ENCODE assay signal across 8 cellular contexts in genomic region chr15:34987982-34988873, GRCh38. TPM values are rescaled to one million over a fixed set of nuclear protein-coding genes. Genes with fewer than 3 reads are reported as not detected.
DNase-seq lines count a peak whose midpoint lies in the region; ATAC-seq and TF ChIP-seq lines count a peak whose summit lies in the region.

TSS of gene ZNF770 (minus strand) at chr15:34988287. CDS start at chr15:34983434, 4,853 bp downstream.

- WGBS in adrenal gland, 4 donors = 0 to 1% (median 0%) methylated on average over 5 to 63 of the region's 63 CpGs
- 1% methylated on average over 63 of the region's 63 CpGs for WGBS in heart right ventricle, 2 donors

- H3K4me3 ChIP-seq in GM12875 (ENCODE audit: low read depth, low read length) (peak within 1 kb of the TSS; percentile 83), adrenal gland (peak within 1 kb of the TSS; percentile 63 to 98 (median 98)), heart right ventricle (peak within 1 kb of the TSS; percentile 54 to 98 (median 89)), upper lobe of right lung (peak within 1 kb of the TSS; percentile 90)

- intact Hi-C loops in adrenal gland (cut with DNase I) (no loop called here), heart right ventricle (cut with DNase I) (loop anchor here in 4 of 10 donors (1.0 to 2.0 kb wide), 2 partner anchors 19 kb away; partner anchors contain the start of gene AQR (in 4 of the 4)), upper lobe of right lung (cut with DNase I) (no loop called here)

- peaks cover 0 to under 1% of the 10 kb centered on the region in 2 donors for H3K36me3 ChIP-seq in adrenal gland (replicated peaks in 1 of 2)
- peaks cover 0 to 21% (median 1%) of the 10 kb centered on the region in 9 donors for H3K36me3 ChIP-seq in heart right ventricle
- H3K36me3 ChIP-seq in upper lobe of right lung = peaks cover 8% of the 10 kb centered on the region

- peaks cover 18% of the 10 kb centered on the region for H3K4me1 Mint-ChIP-seq in progenitor cell of endocrine pancreas (ENCODE audit: low read depth)

- H3K36me3 Mint-ChIP-seq in progenitor cell of endocrine pancreas (ENCODE audit: insufficient read depth) = peaks cover 6% of the 10 kb centered on the region

- ATAC-seq in HG02642 (IDR thresholded peaks at IDR 0.05; ENCODE audit: poor library complexity, unreplicated experiment) (peak; percentile 86), heart right ventricle (peak; percentile 92 to 97 (median 94)), upper lobe of right lung (peak; percentile 98)

- peak within 1 kb of the TSS; percentile 85 to 98 (median 95) for H3K27ac ChIP-seq in adrenal gland
- peak within 1 kb of the TSS; percentile 96 to 100 (median 98) for H3K27ac ChIP-seq in heart right ventricle
- H3K27ac ChIP-seq in upper lobe of right lung = peak within 1 kb of the TSS; percentile 99

- no peaks in the 10 kb centered on the region for H3K27me3 Mint-ChIP-seq in progenitor cell of endocrine pancreas

- peaks cover 21 to 39% of the 10 kb centered on the region in 2 donors for H3K4me1 ChIP-seq in adrenal gland (replicated peaks in 1 of 2)
- peaks cover 7 to 48% (median 40%) of the 10 kb centered on the region in 9 donors for H3K4me1 ChIP-seq in heart right ventricle
- H3K4me1 ChIP-seq in upper lobe of right lung = peaks cover 37% of the 10 kb centered on the region

- H3K27me3 ChIP-seq in adrenal gland (no peaks in the 10 kb centered on the region), heart right ventricle (no peaks in the 10 kb centered on the region), upper lobe of right lung (no peaks in the 10 kb centered on the region)

- peak within 1 kb of the TSS; percentile 99 for H3K27ac Mint-ChIP-seq in progenitor cell of endocrine pancreas

- DNase-seq in NCI-H1105 treated with DMSO at 0.1 percent for 48 hours (lab: John Stamatoyannopoulos, UW) = peak; percentile 49
- DNase-seq in T-helper 1 cell = peak; percentile 53 to 84 (median 76)
- peak; percentile 76 to 84 (median 81) for DNase-seq in adrenal gland
- DNase-seq in heart right ventricle = peak; percentile 78 to 81
- peak; percentile 80 for DNase-seq in progenitor cell of endocrine pancreas (ENCODE audit: low spot score, unreplicated experiment)
- peak; percentile 91 for DNase-seq in upper lobe of right lung

- H3K9me3 Mint-ChIP-seq in progenitor cell of endocrine pancreas (ENCODE audit: low read depth) = no peaks in the 10 kb centered on the region

- peak; percentile 77 to 83 for TF ChIP-seq POLR2A in adrenal gland (IDR thresholded peaks at IDR 0.05)

- TF ChIP-seq CTCF in GM12875 (IDR thresholded peaks at IDR 0.05; ENCODE audit: borderline replicate concordance, insufficient read depth, low read depth, low read length) (no peak), adrenal gland (IDR thresholded peaks at IDR 0.05) (peak in 1 of 6 experiments; percentile 23), heart right ventricle (IDR thresholded peaks at IDR 0.05) (peak in 1 of 9 donors; percentile 21), progenitor cell of endocrine pancreas (IDR thresholded peaks at IDR 0.05; ENCODE audit: unreplicated experiment) (no peak), upper lobe of right lung (IDR thresholded peaks at IDR 0.05) (no peak)

- H3K4me3 Mint-ChIP-seq in progenitor cell of endocrine pancreas (ENCODE audit: low read depth) = peak within 1 kb of the TSS; percentile 95

- H3K9me3 ChIP-seq in adrenal gland (replicated peaks in 1 of 3) = no peaks in the 10 kb centered on the region
- no peaks in the 10 kb centered on the region for H3K9me3 ChIP-seq in heart right ventricle
- H3K9me3 ChIP-seq in upper lobe of right lung = no peaks in the 10 kb centered on the region

RNA-seq across cellular contexts. Expression of gene ZNF770, which starts in this region (rescaled TPM):
- total RNA-seq in adrenal gland = 10 to 100 TPM; 15.4 to 37.6 (median 33.2) TPM
- polyA plus RNA-seq in adrenal gland = 10 to 100 TPM in 2 of 3 donors, 1 to 10 TPM in 1; 7.3 to 37.0 (median 10.8) TPM
- total RNA-seq in heart right ventricle = 10 to 100 TPM; 27.3 to 52.7 (median 40.5) TPM
- 10 to 100 TPM in 1 of 2 donors, 1 to 10 TPM in 1; 8.7 to 15.2 TPM for polyA plus RNA-seq in heart right ventricle
- total RNA-seq in progenitor cell of endocrine pancreas = 57.8 and 60.1 TPM in 2 replicates
- total RNA-seq in upper lobe of right lung = 31.5 TPM

Comparison
In these comparisons a context has a peak if more than half of its experiments do, and no peak if none do; other contexts are left out.
1. Peak in every context shown above with its lines: DNase-seq, ATAC-seq, H3K4me3 ChIP-seq and H3K27ac ChIP-seq.